ENCODE assay signal across 13 cellular contexts in the genomic region with DNA sequence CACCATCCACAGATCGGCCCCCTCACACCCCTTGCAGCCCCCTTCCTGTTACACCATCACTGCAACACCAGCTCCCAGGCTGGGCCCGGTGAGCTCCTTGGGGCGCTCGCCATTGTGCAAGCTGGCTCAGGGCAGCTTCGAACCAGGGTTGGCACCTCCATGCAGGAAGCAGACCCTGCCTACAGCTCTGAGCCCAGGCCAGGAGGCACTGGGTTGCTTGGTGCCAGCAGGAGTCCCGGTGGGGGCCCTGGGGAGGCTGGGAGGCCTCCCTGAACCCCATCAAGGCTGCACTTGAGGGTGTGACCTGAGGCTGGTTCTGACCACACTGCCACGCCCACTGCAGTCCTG.
DNase-seq lines count a peak whose midpoint lies in the region; ATAC-seq, FAIRE-seq and TF ChIP-seq lines count a peak whose summit lies in the region.
"Had no signal": no experiment of that assay in that cellular context is flagged by ENCODE, and none has a peak within 500 bp of the region (broad histone marks: within the 10 kb centered on the region; RNA-seq: fewer than 3 reads in every experiment).

No MANE protein-coding gene starts in this region.

- DNase-seq in body of pancreas (no peak), left colon (no peak), neuronal stem cell (ENCODE audit: low spot score) (no peak), RCC 7860 (ENCODE audit: low spot score) (no peak), C1 segment of cervical spinal cord (lab: John Stamatoyannopoulos, UW) (no peak)
- DNase-seq in activated CD4-positive, alpha-beta T cell treated with anti-CD3 and anti-CD28 coated beads for 1 hour: no peak
- DNase-seq: GF-D8, HFFc6 had no signal

- no peak overlapping the region for H2AFZ ChIP-seq in neuronal stem cell (ENCODE audit: low read length)
- H2AFZ ChIP-seq: GM23338 had no signal

- H3K27me3 ChIP-seq in BLaER1 treated with 17β-estradiol and CSF1 and Interleukin-3, amounts not matched to agents 10 nM and 100 nM: no peaks in the 10 kb centered on the region
- H3K27me3 ChIP-seq in body of pancreas: no peaks in the 10 kb centered on the region
- no peaks in the 10 kb centered on the region for H3K27me3 ChIP-seq in neuronal stem cell (ENCODE audit: control insufficient read depth in 3 of 3, insufficient read depth in 3 of 3, low read depth in 1 of 3, low read length in 3 of 3)

- ATAC-seq in body of pancreas (peak; percentile 13), left colon (peak; percentile 18)

- H2BK5ac ChIP-seq in neuronal stem cell (ENCODE audit: low read length): peak overlapping the region; percentile 67

- H3K14ac ChIP-seq in neuronal stem cell (ENCODE audit: low read length): peak overlapping the region; percentile 12

- peak overlapping the region in 6 of 11 experiments; percentile 13 to 53 (median 48); a peak in 9 of 22 replicates for H3K4me2 ChIP-seq in BLaER1 treated with 17β-estradiol and CSF1 and Interleukin-3, amounts not matched to agents 10 nM and 100 nM
- H3K4me2 ChIP-seq in neuronal stem cell (ENCODE audit: insufficient read depth, low read length, poor library complexity, severe bottlenecking): peak overlapping the region; percentile 14
- H3K4me2 ChIP-seq: GM23338 had no signal

- H3K79me1 ChIP-seq in neuronal stem cell (ENCODE audit: low read depth, low read length): peaks cover 4% of the 10 kb centered on the region

- H4K20me1 ChIP-seq in BLaER1 treated with 17β-estradiol and CSF1 and Interleukin-3, amounts not matched to agents 10 nM and 100 nM: peaks cover 0 to 23% (median 0%) of the 10 kb centered on the region in 11 experiments; a peak in 3 of 22 replicates

- H4K8ac ChIP-seq in neuronal stem cell (ENCODE audit: low read depth, low read length): no peak overlapping the region

- intact Hi-C loops in body of pancreas (cut with DNase I) (loop anchor here (10.0 kb wide), 1 partner anchor 599 kb away; no protein-coding TSS in a partner anchor), left colon (cut with DNase I, micrococcal nuclease) (no loop called here)

- peak overlapping the region; percentile 84 for H3K18ac ChIP-seq in neuronal stem cell (ENCODE audit: low read length)

- no peak for TF ChIP-seq CTCF in body of pancreas (IDR thresholded peaks at IDR 0.05)

- H4K91ac ChIP-seq in neuronal stem cell (ENCODE audit: low read depth, low read length, poor library complexity): peak overlapping the region; percentile 7

- WGBS in body of pancreas, 2 donors: 77% methylated on average over 7 of the region's 7 CpGs; no CpG with 5 or more reads in 1 of the 2 donors
- no CpG with 5 or more reads among the region's 7 CpGs for WGBS in neuronal stem cell (ENCODE audit: extremely low coverage in 2 of 2, insufficient read length in 2 of 2, insufficient replicate concordance in 1 of 2), 2 donors

- H3K23ac ChIP-seq in neuronal stem cell (ENCODE audit: low read depth, low read length, poor library complexity): peak overlapping the region; percentile 34

- H3K36me3 ChIP-seq in BLaER1 treated with 17β-estradiol and CSF1 and Interleukin-3, amounts not matched to agents 10 nM and 100 nM: no peaks in the 10 kb centered on the region
- H3K36me3 ChIP-seq in body of pancreas (replicated peaks in 1 of 2; ENCODE audit: insufficient read depth in 1 of 2, low read depth in 2 of 2): no peaks in the 10 kb centered on the region
- H3K36me3 ChIP-seq in neuronal stem cell (replicated peaks in 1 of 2; ENCODE audit: control insufficient read depth in 2 of 2, insufficient read depth in 2 of 2, low read length in 2 of 2): no peaks in the 10 kb centered on the region
- H3K36me3 ChIP-seq: HAP-1 had no signal

- peak overlapping the region; percentile 93 for H2BK120ac ChIP-seq in neuronal stem cell (ENCODE audit: low read depth, low read length)

- no peak overlapping the region for H3K4ac ChIP-seq in neuronal stem cell (ENCODE audit: low read length)

- H2BK12ac ChIP-seq in neuronal stem cell (ENCODE audit: low read length): peak overlapping the region; percentile 75

- no peak overlapping the region for H3K27ac ChIP-seq in BLaER1 treated with 17β-estradiol and CSF1 and Interleukin-3, amounts not matched to agents 10 nM and 100 nM
- H3K27ac ChIP-seq in body of pancreas (no peak overlapping the region), neuronal stem cell (replicated peaks; ENCODE audit: low read length) (no peak overlapping the region)

- H3K9me3 ChIP-seq in BLaER1 treated with 17β-estradiol and CSF1 and Interleukin-3, amounts not matched to agents 10 nM and 100 nM (replicated peaks in 1 of 11): no peaks in the 10 kb centered on the region
- H3K9me3 ChIP-seq in body of pancreas (no peaks in the 10 kb centered on the region), neuronal stem cell (replicated peaks in 1 of 2; ENCODE audit: control insufficient read depth in 2 of 2, insufficient read depth in 1 of 2, low read depth in 1 of 2, low read length in 2 of 2) (no peaks in the 10 kb centered on the region)
- H3K9me3 ChIP-seq: HAP-1 had no signal

- no peak overlapping the region for H3K4me3 ChIP-seq in BLaER1 treated with 17β-estradiol and CSF1 and Interleukin-3, amounts not matched to agents 10 nM and 100 nM
- H3K4me3 ChIP-seq in body of pancreas (no peak overlapping the region), neuronal stem cell (ENCODE audit: low read length in 2 of 2) (no peak overlapping the region)
- H3K4me3 ChIP-seq: GM23338, HAP-1 had no signal

- H3K9ac ChIP-seq in BLaER1 treated with 17β-estradiol and CSF1 and Interleukin-3, amounts not matched to agents 10 nM and 100 nM: no peak overlapping the region
- peak overlapping the region; percentile 30 for H3K9ac ChIP-seq in neuronal stem cell (ENCODE audit: low read depth, low read length, poor library complexity)

- TF ChIP-seq POLR2A in body of pancreas (IDR thresholded peaks at IDR 0.05): no peak

- H2AK5ac ChIP-seq in neuronal stem cell (ENCODE audit: low read depth, low read length): peak overlapping the region; percentile 92

- no peak for FAIRE-seq in RCC 7860 (lab: Jason Lieb, UNC)
- FAIRE-seq: GM12891, H54 had no signal

- H2BK15ac ChIP-seq in neuronal stem cell (ENCODE audit: low read length): peak overlapping the region; percentile 91

- H3K4me1 ChIP-seq in BLaER1 treated with 17β-estradiol and CSF1 and Interleukin-3, amounts not matched to agents 10 nM and 100 nM: peaks cover 0 to 29% (median 17%) of the 10 kb centered on the region in 10 experiments; a peak in 12 of 20 replicates
- no peaks in the 10 kb centered on the region for H3K4me1 ChIP-seq in body of pancreas
- H3K4me1 ChIP-seq in neuronal stem cell (ENCODE audit: control insufficient read depth in 2 of 2, insufficient read depth in 1 of 2, low read depth in 1 of 2, low read length in 2 of 2): no peaks in the 10 kb centered on the region
- H3K4me1 ChIP-seq: HAP-1 had no signal
